In genomic region chr3:40337136-40338108, GRCh38 we compare ENCODE assay signal across 13 cellular contexts. TPM values are rescaled to one million over a fixed set of nuclear protein-coding genes. Genes with fewer than 3 reads are reported as not detected.
A peak's percentile ranks its signal among the peaks of the same experiment; 100 is the strongest.
DNase-seq lines count a peak whose midpoint lies in the region; ATAC-seq and TF ChIP-seq lines count a peak whose summit lies in the region.
"Had no signal": no experiment of that assay in that cellular context is flagged by ENCODE, and none has a peak within 500 bp of the region (broad histone marks: within the 10 kb centered on the region; RNA-seq: fewer than 3 reads in every experiment).

No MANE protein-coding gene starts in this region.

- H2AFZ ChIP-seq in Karpas-422 (ENCODE audit: low read length), result no peak overlapping the region

- H3K27ac Mint-ChIP-seq in activated CD4-positive, alpha-beta T cell treated with anti-CD3 and anti-CD28 coated beads for 36 hours, result peak overlapping the region; percentile 69
- H3K27ac Mint-ChIP-seq in CD4-positive, alpha-beta memory T cell, result no peak overlapping the region
- H3K27ac Mint-ChIP-seq: dendritic cell treated with granulocyte-macrophage colony-stimulating factor and Interleukin-4, amounts not matched to agents 40 ng/mL and 50 ng/mL, for 4 days had no signal

- CTCF ChIA-PET in activated CD4-positive, alpha-beta T cell treated with anti-CD3 and anti-CD28 coated beads for 36 hours (lab: Charles Lee), result no interaction called here
- CTCF ChIA-PET in CD4-positive, alpha-beta memory T cell (lab: Charles Lee; ENCODE audit: partially characterized antibody), result interaction anchor here (2.3 kb wide), 1 partner anchor 10 kb away, joined by 8 read pairs; no protein-coding TSS in a partner anchor

- H3K27me3 Mint-ChIP-seq in activated CD4-positive, alpha-beta T cell treated with anti-CD3 and anti-CD28 coated beads for 36 hours, result peaks cover 7% of the 10 kb centered on the region
- H3K27me3 Mint-ChIP-seq in CD4-positive, alpha-beta memory T cell, result peaks cover 0 to 2% of the 10 kb centered on the region in 2 donors
- H3K27me3 Mint-ChIP-seq: dendritic cell treated with granulocyte-macrophage colony-stimulating factor and Interleukin-4, amounts not matched to agents 40 ng/mL and 50 ng/mL, for 4 days had no signal

- POLR2A ChIA-PET in activated CD4-positive, alpha-beta T cell treated with anti-CD3 and anti-CD28 coated beads for 36 hours (lab: Charles Lee), result interaction anchor here (0.5 to 1.4 kb wide), 2 partner anchors 28 to 62 kb away, joined by 3 to 4 read pairs; partner anchors contain the start of gene EIF1B
- POLR2A ChIA-PET in CD4-positive, alpha-beta memory T cell (lab: Charles Lee; ENCODE audit: partially characterized antibody), result no interaction called here

- no peaks in the 10 kb centered on the region for H3K9me3 ChIP-seq in CD4-positive, alpha-beta memory T cell (ENCODE audit: control insufficient read depth in 1 of 2, low read length in 2 of 2)
- H3K9me3 ChIP-seq in Karpas-422 (ENCODE audit: low read length), result no peaks in the 10 kb centered on the region
- H3K9me3 ChIP-seq: tibial nerve had no signal

- H3K4me3 ChIP-seq in epithelial cell of esophagus (ENCODE audit: low read length) (no peak overlapping the region), Karpas-422 (ENCODE audit: low read length) (no peak overlapping the region)
- H3K4me3 ChIP-seq in CD4-positive, alpha-beta memory T cell (ENCODE audit: low read length in 2 of 2), result no peak overlapping the region
- H3K4me3 ChIP-seq: tibial nerve had no signal

- no peaks in the 10 kb centered on the region for H3K36me3 Mint-ChIP-seq in activated CD4-positive, alpha-beta T cell treated with anti-CD3 and anti-CD28 coated beads for 36 hours (ENCODE audit: low read depth)
- H3K36me3 Mint-ChIP-seq in CD4-positive, alpha-beta memory T cell, result no peaks in the 10 kb centered on the region

- H3K27me3 ChIP-seq in CD4-positive, alpha-beta memory T cell (ENCODE audit: insufficient read depth, low read length), result no peaks in the 10 kb centered on the region
- no peaks in the 10 kb centered on the region for H3K27me3 ChIP-seq in Karpas-422 (ENCODE audit: low read length)
- H3K27me3 ChIP-seq: tibial nerve had no signal

- H3K9ac ChIP-seq in Karpas-422 (ENCODE audit: low read length), result no peak overlapping the region

- no peaks in the 10 kb centered on the region for H3K9me2 ChIP-seq in Karpas-422 (replicated peaks; ENCODE audit: insufficient read depth, low read length)

- no peak overlapping the region for H3K4me2 ChIP-seq in Karpas-422 (ENCODE audit: low read depth, low read length, poor library complexity, severe bottlenecking)

- peak; percentile 36 for DNase-seq in activated CD4-positive, alpha-beta T cell treated with anti-CD3 and anti-CD28 coated beads for 36 hours
- DNase-seq in activated CD4-positive, alpha-beta T cell treated with anti-CD3 and anti-CD28 coated beads, Interleukin-2, amount 50 U/mL, for 4 hours, result no peak
- DNase-seq in GM20000 (ENCODE audit: low spot score) (peak; percentile 34), epithelial cell of esophagus (ENCODE audit: low read depth) (peak; percentile 91), mucosa of gallbladder (ENCODE audit: low spot score) (no peak), Karpas-422 (no peak)
- no peak for DNase-seq in CD4-positive, alpha-beta memory T cell
- DNase-seq: DMS 273 treated with DMSO at 0.1 percent for 48 hours, glutamatergic neuron, NCI-H226 had no signal

- no peaks in the 10 kb centered on the region for H3K4me1 ChIP-seq in CD4-positive, alpha-beta memory T cell (ENCODE audit: insufficient read depth, low read length)
- no peaks in the 10 kb centered on the region for H3K4me1 ChIP-seq in Karpas-422 (ENCODE audit: low read length)
- H3K4me1 ChIP-seq: tibial nerve had no signal

- H3K79me2 ChIP-seq in Karpas-422 (ENCODE audit: low read length), result no peaks in the 10 kb centered on the region

- peak; percentile 86 for ATAC-seq in activated CD4-positive, alpha-beta T cell treated with anti-CD3 and anti-CD28 coated beads for 36 hours
- ATAC-seq in HG03159 (IDR thresholded peaks at IDR 0.05; ENCODE audit: unreplicated experiment), result peak; percentile 58

- H3K27ac ChIP-seq in CD4-positive, alpha-beta memory T cell (ENCODE audit: low read depth, low read length), result no peak overlapping the region
- no peak overlapping the region for H3K27ac ChIP-seq in Karpas-422 (ENCODE audit: low read length)
- H3K27ac ChIP-seq: tibial nerve had no signal

- H4K20me1 ChIP-seq in Karpas-422 (ENCODE audit: insufficient read depth, low read depth, low read length), result no peaks in the 10 kb centered on the region

- H3K9me3 Mint-ChIP-seq in activated CD4-positive, alpha-beta T cell treated with anti-CD3 and anti-CD28 coated beads for 36 hours (ENCODE audit: low read depth), result no peaks in the 10 kb centered on the region
- H3K9me3 Mint-ChIP-seq in CD4-positive, alpha-beta memory T cell, result no peaks in the 10 kb centered on the region
- H3K9me3 Mint-ChIP-seq: dendritic cell treated with granulocyte-macrophage colony-stimulating factor and Interleukin-4, amounts not matched to agents 40 ng/mL and 50 ng/mL, for 4 days had no signal

- no peaks in the 10 kb centered on the region for H3K36me3 ChIP-seq in CD4-positive, alpha-beta memory T cell (ENCODE audit: insufficient read depth, low read length)
- no peaks in the 10 kb centered on the region for H3K36me3 ChIP-seq in Karpas-422 (ENCODE audit: insufficient read depth, low read length)
- H3K36me3 ChIP-seq: tibial nerve had no signal

- peaks cover 20% of the 10 kb centered on the region for H3K4me1 Mint-ChIP-seq in activated CD4-positive, alpha-beta T cell treated with anti-CD3 and anti-CD28 coated beads for 36 hours
- peaks cover 0 to 2% (median 0%) of the 10 kb centered on the region in 4 donors for H3K4me1 Mint-ChIP-seq in CD4-positive, alpha-beta memory T cell

- TF ChIP-seq CTCF in GM20000 (IDR thresholded peaks at IDR 0.05; ENCODE audit: extremely low read depth, missing control alignments) (no peak), epithelial cell of esophagus (IDR thresholded peaks at IDR 0.05; ENCODE audit: insufficient read depth, low read depth, low read length, missing control alignments) (no peak)

- intact Hi-C loops in activated CD4-positive, alpha-beta T cell treated with anti-CD3 and anti-CD28 coated beads for 36 hours (cut with DNase I, micrococcal nuclease), result loop anchor here in 1 of 2 experiments (1.0 to 10.0 kb wide), 8 partner anchors 28 to 1757 kb away; partner anchors contain the start of genes EIF1B and TRAK1
- intact Hi-C loops in CD4-positive, alpha-beta memory T cell (cut with micrococcal nuclease), result no loop called here

- no peak overlapping the region for H3K4me3 Mint-ChIP-seq in activated CD4-positive, alpha-beta T cell treated with anti-CD3 and anti-CD28 coated beads for 36 hours
- no peak overlapping the region for H3K4me3 Mint-ChIP-seq in CD4-positive, alpha-beta memory T cell
- H3K4me3 Mint-ChIP-seq: dendritic cell treated with granulocyte-macrophage colony-stimulating factor and Interleukin-4, amounts not matched to agents 40 ng/mL and 50 ng/mL, for 4 days had no signal

RNA-seq across cellular contexts. Expression of gene EIF1B, which starts 27.9 kb away (rescaled TPM):
- total RNA-seq in activated CD4-positive, alpha-beta T cell treated with anti-CD3 and anti-CD28 coated beads for 36 hours, result 10 to 100 TPM; 35.1 to 39.2 TPM
- 10 to 100 TPM; 61.2 TPM for total RNA-seq in CD4-positive, alpha-beta memory T cell
- 10 to 100 TPM; 36.5 to 59.1 TPM for polyA plus RNA-seq in CD4-positive, alpha-beta memory T cell
- total RNA-seq in mucosa of gallbladder, result 40.9 TPM
- total RNA-seq in Karpas-422 (2014; rRNA removed; shearing (Covaris generic); ENCODE audit: low replicate concordance), result 26.6 and 41.9 TPM in 2 replicates

RNA-seq across cellular contexts. Expression of gene ENTPD3, which starts 49.6 kb away (rescaled TPM):
- not detected for total RNA-seq in activated CD4-positive, alpha-beta T cell treated with anti-CD3 and anti-CD28 coated beads for 36 hours
- total RNA-seq in CD4-positive, alpha-beta memory T cell, result not detected
- not detected for polyA plus RNA-seq in CD4-positive, alpha-beta memory T cell
- 0.86 TPM for total RNA-seq in mucosa of gallbladder
- not detected in 2 replicates for total RNA-seq in Karpas-422 (2014; rRNA removed; shearing (Covaris generic); ENCODE audit: low replicate concordance)

Comparison
In these comparisons a context has a peak if more than half of its experiments do, and no peak if none do; other contexts are left out.
1. DNase-seq: peak in activated CD4-positive, alpha-beta T cell treated with anti-CD3 and anti-CD28 coated beads for 36 hours (single experiment), GM20000 (single experiment) and epithelial cell of esophagus (single experiment); none in activated CD4-positive, alpha-beta T cell treated with anti-CD3 and anti-CD28 coated beads, Interleukin-2, amount 50 U/mL, for 4 hours (0 of 2), CD4-positive, alpha-beta memory T cell (0 of 5), mucosa of gallbladder (single experiment) and Karpas-422 (single experiment).